1 cellular context compared by ENCODE assay signal in genomic region chr10:74150151-74151056, GRCh38.
TF ChIP-seq lines count a peak whose summit lies in the region.

Gene AP3M1, minus strand, starts transcription at chr10:74150828. Its CDS starts 12,449 bp downstream, at chr10:74138379.

TF ChIP-seq in HepG2, 621 proteins besides CTCF, POLR2A, EP300 and RAD21 (continued from another document):
- peak; percentile 39; the same call in 1 of the 2 replicates for TF ChIP-seq HNF1B (CRISPR knock-in tag; IDR thresholded peaks at IDR 0.05)
- TF ChIP-seq FOSL1 (CRISPR knock-in tag; IDR thresholded peaks at IDR 0.05; ENCODE audit: borderline replicate concordance) = no peak
- TF ChIP-seq ISL2 (CRISPR knock-in tag; IDR thresholded peaks at IDR 0.05) = 0 out of 2 replicates have a peak, but pooled peaks have one; percentile 14
- no peak for TF ChIP-seq ZKSCAN5 (CRISPR knock-in tag; IDR thresholded peaks at IDR 0.05)
- peak; percentile 60; the same call in 1 of the 2 replicates for TF ChIP-seq LCORL (IDR thresholded peaks at IDR 0.05)
- 0 out of 2 replicates have a peak, but pooled peaks have one; percentile 56 for TF ChIP-seq LCORL (CRISPR knock-in tag; IDR thresholded peaks at IDR 0.05)
- TF ChIP-seq ARID2 (CRISPR knock-in tag; IDR thresholded peaks at IDR 0.05; ENCODE audit: borderline replicate concordance) = no peak
- no peak for TF ChIP-seq BRCA1 (CRISPR knock-in tag; IDR thresholded peaks at IDR 0.05)
- peak; percentile 93 for TF ChIP-seq KDM5A (IDR thresholded peaks at IDR 0.05; ENCODE audit: borderline replicate concordance, low read length)
- TF ChIP-seq FOXK1 (CRISPR knock-in tag; IDR thresholded peaks at IDR 0.05; ENCODE audit: borderline replicate concordance, low read depth) = peak; percentile 37; the same call in 1 of the 2 replicates
- TF ChIP-seq IKZF5 (CRISPR knock-in tag; IDR thresholded peaks at IDR 0.05) = 0 out of 2 replicates have a peak, but pooled peaks have one; percentile 28
- TF ChIP-seq KLF16 (CRISPR knock-in tag; IDR thresholded peaks at IDR 0.05) = 0 out of 4 replicates have a peak, but pooled peaks of 1 of the 2 experiments have one; percentile 13
- 0 out of 2 replicates have a peak, but pooled peaks have one; percentile 71 for TF ChIP-seq HOMEZ (CRISPR knock-in tag; IDR thresholded peaks at IDR 0.05; ENCODE audit: low read depth)
- no peak for TF ChIP-seq ZNF672 (CRISPR knock-in tag; IDR thresholded peaks at IDR 0.05)
- TF ChIP-seq MIXL1 (CRISPR knock-in tag; IDR thresholded peaks at IDR 0.05) = peak; percentile 54; the same call in 1 of the 2 replicates
- TF ChIP-seq NCOA1 (CRISPR knock-in tag; IDR thresholded peaks at IDR 0.05) = 0 out of 2 replicates have a peak, but pooled peaks have one; percentile 6
- TF ChIP-seq ZNF264 (CRISPR knock-in tag; IDR thresholded peaks at IDR 0.05) = 0 out of 2 replicates have a peak, but pooled peaks have one; percentile 55
- no peak for TF ChIP-seq ETV5 (CRISPR knock-in tag; IDR thresholded peaks at IDR 0.05; ENCODE audit: borderline replicate concordance)
- no peak for TF ChIP-seq GABPA (IDR thresholded peaks at IDR 0.05; ENCODE audit: low read depth, low read length)
- TF ChIP-seq GABPA (CRISPR knock-in tag; IDR thresholded peaks at IDR 0.05; ENCODE audit: low read depth) = peak; percentile 65
- no peak for TF ChIP-seq ZNF724P (CRISPR knock-in tag; IDR thresholded peaks at IDR 0.05; ENCODE audit: borderline replicate concordance)
- TF ChIP-seq AHR (CRISPR knock-in tag; IDR thresholded peaks at IDR 0.05) = no peak
- TF ChIP-seq ZFY (CRISPR knock-in tag; IDR thresholded peaks at IDR 0.05) = peak; percentile 70
- 0 out of 2 replicates have a peak, but pooled peaks have one; percentile 47 for TF ChIP-seq GMEB1 (CRISPR knock-in tag; IDR thresholded peaks at IDR 0.05; ENCODE audit: borderline replicate concordance)
- TF ChIP-seq HOXA3 (CRISPR knock-in tag; IDR thresholded peaks at IDR 0.05) = no peak
- no peak for TF ChIP-seq ZBTB7A (CRISPR knock-in tag; IDR thresholded peaks at IDR 0.05)
- TF ChIP-seq ZNF24 (IDR thresholded peaks at IDR 0.05) = 0 out of 2 replicates have a peak, but pooled peaks have one; percentile 22
- TF ChIP-seq PLSCR1 (CRISPR knock-in tag; IDR thresholded peaks at IDR 0.05; ENCODE audit: borderline replicate concordance) = no peak
- no peak for TF ChIP-seq ZNF597 (CRISPR knock-in tag; IDR thresholded peaks at IDR 0.05)
TF ChIP-seq in HepG2: peak in this region for 111.
